Comparison of ENCODE assay signal across 10 cellular contexts in the genomic region with DNA sequence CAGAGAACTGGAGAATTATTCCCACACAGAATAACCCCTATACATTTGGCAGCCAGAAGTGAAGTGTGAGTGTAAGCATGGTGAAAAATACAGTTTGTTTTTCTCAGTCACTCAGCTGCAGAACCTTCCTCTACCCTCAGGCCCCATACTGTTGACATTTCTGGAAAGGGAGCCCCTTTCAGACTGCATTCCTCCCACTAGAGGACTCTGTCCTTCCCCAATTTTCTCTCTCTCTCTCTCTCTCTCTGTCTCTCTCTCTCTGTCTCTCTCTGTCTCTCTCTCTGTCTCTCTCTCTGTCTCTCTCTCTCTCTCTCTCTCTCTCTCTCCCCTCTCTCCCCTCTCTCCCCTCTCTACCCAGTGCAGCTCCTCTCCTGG.
A peak's percentile ranks its signal among the peaks of the same experiment; 100 is the strongest.
DNase-seq lines count a peak whose midpoint lies in the region; ATAC-seq and TF ChIP-seq lines count a peak whose summit lies in the region.
"Had no signal": no experiment of that assay in that cellular context is flagged by ENCODE, and none has a peak within 500 bp of the region (broad histone marks: within the 10 kb centered on the region; RNA-seq: fewer than 3 reads in every experiment).

No MANE protein-coding gene starts in this region.

- H3K9me3 ChIP-seq in heart left ventricle (no peaks in the 10 kb centered on the region), right atrium auricular region (no peaks in the 10 kb centered on the region), tibial artery (no peaks in the 10 kb centered on the region)

- H3K4me1 Mint-ChIP-seq in nephron progenitor cell: peaks cover 23% of the 10 kb centered on the region

- H3K9me3 Mint-ChIP-seq in nephron progenitor cell: no peaks in the 10 kb centered on the region
- H3K9me3 Mint-ChIP-seq: activated T-cell treated with anti-CD3 and anti-CD28 coated beads, Interleukin-2, amount 50 U/mL, for 72 hours had no signal

- H3K27me3 Mint-ChIP-seq in nephron progenitor cell (ENCODE audit: low read depth, poor library complexity): peaks cover 16% of the 10 kb centered on the region

- TF ChIP-seq POLR2A in heart left ventricle (IDR thresholded peaks at IDR 0.05): no peak

- TF ChIP-seq CTCF in heart left ventricle (IDR thresholded peaks at IDR 0.05): peak in 10 of 12 donors; percentile 18 to 57 (median 37)
- peak in 1 of 2 donors; percentile 54 for TF ChIP-seq CTCF in right atrium auricular region (IDR thresholded peaks at IDR 0.05)
- peak; percentile 25; the same call in 1 of the 2 replicates for TF ChIP-seq CTCF in VCaP (conservative IDR thresholded peaks at IDR 0.05)
- TF ChIP-seq CTCF in tibial artery (IDR thresholded peaks at IDR 0.05): peak; percentile 15 to 24
- no peak for TF ChIP-seq CTCF in nephron progenitor cell (IDR thresholded peaks at IDR 0.05)

- ATAC-seq in heart left ventricle (peak in 2 of 4 donors; percentile 32 to 34), left ventricle myocardium superior (peak; percentile 35), GM21367 (IDR thresholded peaks at IDR 0.05; ENCODE audit: unreplicated experiment) (no peak)

- H3K4me3 ChIP-seq in heart left ventricle (no peak overlapping the region), right atrium auricular region (no peak overlapping the region), tibial artery (no peak overlapping the region)
- H3K4me3 ChIP-seq: lung had no signal

- H3K27ac ChIP-seq in heart left ventricle (peak overlapping the region in 6 of 12 donors; percentile 1 to 81 (median 21)), right atrium auricular region (no peak overlapping the region), VCaP (no peak overlapping the region), tibial artery (no peak overlapping the region), substantia nigra (ENCODE audit: low read depth, low read length, poor library complexity, severe bottlenecking) (no peak overlapping the region)

- H3K4me3 Mint-ChIP-seq in nephron progenitor cell: no peak overlapping the region

- H3K4me1 ChIP-seq in heart left ventricle (peaks cover 0 to 78% (median 56%) of the 10 kb centered on the region in 12 donors), right atrium auricular region (peaks cover 3 to 58% of the 10 kb centered on the region in 2 donors), tibial artery (peaks cover 0 to 57% (median 38%) of the 10 kb centered on the region in 4 donors)

- intact Hi-C loops in heart left ventricle (cut with DNase I) (loop anchor here in 3 of 10 donors (5.0 kb wide), 1 partner anchor 141 kb away; a partner anchor contains a TSS), left ventricle myocardium superior (cut with micrococcal nuclease) (no loop called here), tibial artery (cut with DNase I; ENCODE audit: low total_unique reads) (no loop called here)

- H3K27ac Mint-ChIP-seq in nephron progenitor cell: no peak overlapping the region
- H3K27ac Mint-ChIP-seq: activated T-cell treated with anti-CD3 and anti-CD28 coated beads, Interleukin-2, amount 50 U/mL, for 72 hours had no signal

- H3K36me3 ChIP-seq in heart left ventricle: no peaks in the 10 kb centered on the region
- no peaks in the 10 kb centered on the region for H3K36me3 ChIP-seq in right atrium auricular region
- H3K36me3 ChIP-seq in tibial artery: no peaks in the 10 kb centered on the region

- H3K36me3 Mint-ChIP-seq in nephron progenitor cell (ENCODE audit: low read depth): no peaks in the 10 kb centered on the region

- H3K27me3 ChIP-seq in heart left ventricle (no peaks in the 10 kb centered on the region), right atrium auricular region (no peaks in the 10 kb centered on the region), tibial artery (no peaks in the 10 kb centered on the region)

- DNase-seq in heart left ventricle: no peak
- DNase-seq in right atrium auricular region (ENCODE audit: low spot score): no peak
- DNase-seq in left ventricle myocardium superior: no peak
- DNase-seq in tibial artery: no peak
- no peak for DNase-seq in substantia nigra (lab: John Stamatoyannopoulos, UW)
- no peak for DNase-seq in nephron progenitor cell
- DNase-seq: activated T-cell treated with anti-CD3 and anti-CD28 coated beads, Interleukin-2, amount 50 U/mL, for 72 hours had no signal
